8 cellular contexts compared by ENCODE assay signal in genomic region chr6:147205690-147206600, GRCh38. TPM values are rescaled to one million over a fixed set of nuclear protein-coding genes. Genes with fewer than 3 reads are reported as not detected.
DNase-seq lines count a peak whose midpoint lies in the region; ATAC-seq, FAIRE-seq and TF ChIP-seq lines count a peak whose summit lies in the region.

No MANE protein-coding gene starts in this region.

- no peaks in the 10 kb centered on the region for H3K36me3 ChIP-seq in thymus (ENCODE audit: control insufficient read depth, insufficient read depth)

- peak overlapping the region; percentile 94 for H3K4me3 Mint-ChIP-seq in CD4-positive, alpha-beta T cell
- H3K4me3 Mint-ChIP-seq in activated CD8-positive, alpha-beta T cell treated with anti-CD3 and anti-CD28 coated beads for 36 hours, result peak overlapping the region; percentile 92

- CTCF ChIA-PET in CD4-positive, alpha-beta T cell (lab: Charles Lee), result no interaction called here
- CTCF ChIA-PET in activated CD8-positive, alpha-beta T cell treated with anti-CD3 and anti-CD28 coated beads for 36 hours (lab: Charles Lee), result no interaction called here

- peaks cover 2% of the 10 kb centered on the region for H3K4me1 ChIP-seq in thymus (ENCODE audit: control insufficient read depth, insufficient read depth, low read length)

- no peaks in the 10 kb centered on the region for H3K27me3 Mint-ChIP-seq in CD4-positive, alpha-beta T cell
- no peaks in the 10 kb centered on the region for H3K27me3 Mint-ChIP-seq in activated CD8-positive, alpha-beta T cell treated with anti-CD3 and anti-CD28 coated beads for 36 hours

- peaks cover 26% of the 10 kb centered on the region for H3K36me3 Mint-ChIP-seq in CD4-positive, alpha-beta T cell (ENCODE audit: low read depth)
- H3K36me3 Mint-ChIP-seq in activated CD8-positive, alpha-beta T cell treated with anti-CD3 and anti-CD28 coated beads for 36 hours (ENCODE audit: low read depth), result peaks cover 4% of the 10 kb centered on the region

- no peaks in the 10 kb centered on the region for H3K27me3 ChIP-seq in CD4-positive, alpha-beta T cell (ENCODE audit: control insufficient read depth, insufficient read depth, low read length)
- H3K27me3 ChIP-seq in thymus (ENCODE audit: control insufficient read depth, insufficient read depth), result no peaks in the 10 kb centered on the region

- peak overlapping the region; percentile 19 for H3K4me3 ChIP-seq in thymus (ENCODE audit: low read length)

- DNase-seq in CD4-positive, alpha-beta T cell, result no peak
- DNase-seq in HTR-8/SVneo (ENCODE audit: insufficient read length, low spot score) (peak; percentile 12), iris pigment epithelial cell (ENCODE audit: low read depth) (peak; percentile 31), GDM1 (lab: John Stamatoyannopoulos, UW) (no peak)
- no peak for DNase-seq in activated CD8-positive, alpha-beta T cell treated with anti-CD3 and anti-CD28 coated beads for 36 hours

- POLR2A ChIA-PET in CD4-positive, alpha-beta T cell (lab: Charles Lee), result interaction anchor here (0.6 to 1.8 kb wide), 3 partner anchors 17 to 213 kb away, joined by 3 to 4 read pairs (median 3); no protein-coding TSS in a partner anchor
- POLR2A ChIA-PET in activated CD8-positive, alpha-beta T cell treated with anti-CD3 and anti-CD28 coated beads for 36 hours (lab: Charles Lee), result no interaction called here

- intact Hi-C loops in CD4-positive, alpha-beta T cell (cut with DNase I, micrococcal nuclease), result loop anchor here (10.0 kb wide), 3 partner anchors 119 to 1391 kb away; partner anchors contain the start of genes FBXO30 (in 1 of the 2) and SHPRH (in 1 of the 2)
- intact Hi-C loops in activated CD8-positive, alpha-beta T cell treated with anti-CD3 and anti-CD28 coated beads for 36 hours (cut with micrococcal nuclease), result no loop called here

- H3K4me1 Mint-ChIP-seq in CD4-positive, alpha-beta T cell (ENCODE audit: low read depth), result peaks cover 60% of the 10 kb centered on the region
- peaks cover 39% of the 10 kb centered on the region for H3K4me1 Mint-ChIP-seq in activated CD8-positive, alpha-beta T cell treated with anti-CD3 and anti-CD28 coated beads for 36 hours (ENCODE audit: low read depth)

- peak overlapping the region; percentile 92 for H3K27ac Mint-ChIP-seq in CD4-positive, alpha-beta T cell
- H3K27ac Mint-ChIP-seq in activated CD8-positive, alpha-beta T cell treated with anti-CD3 and anti-CD28 coated beads for 36 hours, result no peak overlapping the region

- H3K9me3 ChIP-seq in CD4-positive, alpha-beta T cell (ENCODE audit: control insufficient read depth, low read length), result no peaks in the 10 kb centered on the region
- H3K9me3 ChIP-seq in thymus (ENCODE audit: control insufficient read depth), result no peaks in the 10 kb centered on the region

- TF ChIP-seq POLR2A in GM18505 (IDR thresholded peaks at IDR 0.05; ENCODE audit: borderline replicate concordance, extremely low read depth, insufficient read depth, insufficient read length), result no peak

- no peaks in the 10 kb centered on the region for H3K9me3 Mint-ChIP-seq in CD4-positive, alpha-beta T cell
- H3K9me3 Mint-ChIP-seq in activated CD8-positive, alpha-beta T cell treated with anti-CD3 and anti-CD28 coated beads for 36 hours, result no peaks in the 10 kb centered on the region

- WGBS in thymus, result 86% methylated on average over 5 of the region's 5 CpGs

- TF ChIP-seq CTCF in CD4-positive, alpha-beta T cell (IDR thresholded peaks at IDR 0.05), result no peak
- TF ChIP-seq CTCF in activated CD8-positive, alpha-beta T cell treated with anti-CD3 and anti-CD28 coated beads for 36 hours (IDR thresholded peaks at IDR 0.05), result no peak

- no peak for FAIRE-seq in HTR-8/SVneo (lab: Jason Lieb, UNC)

- H3K27ac ChIP-seq in CD4-positive, alpha-beta T cell (ENCODE audit: low read depth, low read length), result no peak overlapping the region
- H3K27ac ChIP-seq in thymus (ENCODE audit: low read depth), result no peak overlapping the region

- ATAC-seq in CD4-positive, alpha-beta T cell (ENCODE audit: poor library complexity), result no peak
- ATAC-seq in activated CD8-positive, alpha-beta T cell treated with anti-CD3 and anti-CD28 coated beads for 36 hours, result no peak
- ATAC-seq in HG03354 (IDR thresholded peaks at IDR 0.05; ENCODE audit: poor library complexity, severe bottlenecking, unreplicated experiment), result no peak
- ATAC-seq in GM18505 (IDR thresholded peaks at IDR 0.05; ENCODE audit: unreplicated experiment), result no peak

RNA-seq across cellular contexts. Expression of gene STXBP5, which starts 1.7 kb away (rescaled TPM):
- 10 to 100 TPM; 21.0 to 22.5 TPM for total RNA-seq in CD4-positive, alpha-beta T cell
- 10 to 100 TPM; 11.4 to 11.5 TPM for total RNA-seq in activated CD8-positive, alpha-beta T cell treated with anti-CD3 and anti-CD28 coated beads for 36 hours
- polyA plus RNA-seq in thymus, result 16.8 TPM

Comparison
In these comparisons a context has a peak if more than half of its experiments do, and no peak if none do; other contexts are left out.
1. DNase-seq: peak in HTR-8/SVneo (single experiment) and iris pigment epithelial cell (single experiment); none in CD4-positive, alpha-beta T cell (0 of 10), activated CD8-positive, alpha-beta T cell treated with anti-CD3 and anti-CD28 coated beads for 36 hours (single experiment) and GDM1 (single experiment).